ENCODE assay signal across 15 cellular contexts in the genomic region with DNA sequence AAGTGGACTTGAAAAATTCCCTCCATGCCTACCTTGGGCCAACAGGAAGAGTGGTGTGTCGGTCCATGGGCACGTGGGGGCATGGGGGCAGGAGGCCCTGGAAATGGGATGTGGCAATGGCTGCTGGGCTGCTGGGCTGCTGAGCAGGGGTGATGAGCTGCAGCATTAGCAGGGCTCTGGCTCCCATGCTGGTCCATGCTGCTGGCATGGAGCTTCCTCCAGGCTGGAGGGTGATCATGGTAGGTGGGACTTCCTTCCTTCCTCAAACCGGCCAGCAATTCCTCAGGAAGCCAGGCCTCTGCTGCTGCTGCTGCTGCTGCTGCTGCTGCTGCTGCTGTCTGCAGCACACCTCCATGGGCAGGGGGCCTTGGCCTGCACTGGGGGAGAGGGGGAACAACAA. TPM values are rescaled to one million over a fixed set of nuclear protein-coding genes. Genes with fewer than 3 reads are reported as not detected.
DNase-seq lines count a peak whose midpoint lies in the region; ATAC-seq and FAIRE-seq lines count a peak whose summit lies in the region.
"Had no signal": no experiment of that assay in that cellular context is flagged by ENCODE, and none has a peak within 500 bp of the region (broad histone marks: within the 10 kb centered on the region; RNA-seq: fewer than 3 reads in every experiment).

No MANE protein-coding gene starts in this region.

- DNase-seq in activated CD4-positive, alpha-beta T cell treated with anti-CD3 and anti-CD28 coated beads, Interleukin-2, amount 10 ng/mL, durations not matched to agents 7 days and 5 days, result no peak
- no peak for DNase-seq in activated CD4-positive, alpha-beta T cell treated with anti-CD3 and anti-CD28 coated beads for 1 hour
- no peak for DNase-seq in activated naive CD8-positive, alpha-beta T cell treated with anti-CD3 and anti-CD28 coated beads, Interleukin-2, amount 50 U/mL, for 24 hours
- DNase-seq in small intestine (no peak), DMS153 treated with DMSO at 0.1 percent for 48 hours (lab: John Stamatoyannopoulos, UW; ENCODE audit: unreplicated experiment) (no peak)
- DNase-seq in activated CD4-positive, CD25-positive, alpha-beta regulatory T cell treated with anti-CD3 and anti-CD28 coated beads, Interleukin-2, amount 50 U/mL, for 72 hours, result no peak
- no peak for DNase-seq in stimulated activated CD4-positive, alpha-beta T cell treated with anti-CD3 and anti-CD28 coated beads, Interleukin-15, amount 100 ng/mL, for 24 hours
- DNase-seq: activated CD4-positive, alpha-beta T cell treated with anti-CD3 and anti-CD28 coated beads, Interleukin-2, amount 50 U/mL, for 48 hours; NCI-H1694; NCI-H345; transverse colon had no signal

- CTCF ChIA-PET in activated CD4-positive, alpha-beta T cell treated with anti-CD3 and anti-CD28 coated beads, Interleukin-2, amount 10 ng/mL, durations not matched to agents 7 days and 5 days (lab: Charles Lee), result interaction anchor here (0.8 to 1.5 kb wide), 2 partner anchors 19 to 133 kb away, joined by 3 to 5 read pairs; no protein-coding TSS in a partner anchor

- ATAC-seq in activated naive CD8-positive, alpha-beta T cell treated with anti-CD3 and anti-CD28 coated beads, Interleukin-2, amount 50 U/mL, for 24 hours, result no peak
- ATAC-seq: A549, left lobe of liver had no signal

- H3K36me3 Mint-ChIP-seq in activated CD4-positive, alpha-beta T cell treated with anti-CD3 and anti-CD28 coated beads, Interleukin-2, amount 10 ng/mL, durations not matched to agents 7 days and 5 days (ENCODE audit: low read depth), result peaks cover 62% of the 10 kb centered on the region
- H3K36me3 Mint-ChIP-seq in IgD-negative memory B cell, result peaks cover 4% of the 10 kb centered on the region
- H3K36me3 Mint-ChIP-seq in activated naive CD8-positive, alpha-beta T cell treated with anti-CD3 and anti-CD28 coated beads, Interleukin-2, amount 50 U/mL, for 24 hours (ENCODE audit: low read depth), result peaks cover 27% of the 10 kb centered on the region

- H3K27ac Mint-ChIP-seq in activated CD4-positive, alpha-beta T cell treated with anti-CD3 and anti-CD28 coated beads, Interleukin-2, amount 10 ng/mL, durations not matched to agents 7 days and 5 days, result peak overlapping the region; percentile 100
- peak overlapping the region; percentile 76 to 98 (median 95) for H3K27ac Mint-ChIP-seq in IgD-negative memory B cell
- H3K27ac Mint-ChIP-seq in activated naive CD8-positive, alpha-beta T cell treated with anti-CD3 and anti-CD28 coated beads, Interleukin-2, amount 50 U/mL, for 24 hours, result peak overlapping the region; percentile 99

- no peak overlapping the region for H3K4me3 Mint-ChIP-seq in activated CD4-positive, alpha-beta T cell treated with anti-CD3 and anti-CD28 coated beads, Interleukin-2, amount 10 ng/mL, durations not matched to agents 7 days and 5 days
- peak overlapping the region in 1 of 4 donors; percentile 28 for H3K4me3 Mint-ChIP-seq in IgD-negative memory B cell
- H3K4me3 Mint-ChIP-seq in activated naive CD8-positive, alpha-beta T cell treated with anti-CD3 and anti-CD28 coated beads, Interleukin-2, amount 50 U/mL, for 24 hours, result no peak overlapping the region

- peak overlapping the region; percentile 77 to 86 for H3K27ac ChIP-seq in small intestine (ENCODE audit: low read depth in 1 of 2, low read length in 1 of 2)
- H3K27ac ChIP-seq: A549 had no signal

- H3K4me1 ChIP-seq in small intestine (ENCODE audit: control insufficient read depth in 2 of 2, insufficient read depth in 1 of 2, low read depth in 1 of 2, low read length in 1 of 2), result no peaks in the 10 kb centered on the region
- H3K4me1 ChIP-seq: A549, transverse colon had no signal

- peaks cover 7 to 16% of the 10 kb centered on the region in 2 donors for H3K36me3 ChIP-seq in small intestine (ENCODE audit: control insufficient read depth in 2 of 2, insufficient read depth in 2 of 2, low read length in 2 of 2)

- H3K4me3 ChIP-seq in small intestine (ENCODE audit: low read depth in 1 of 2, low read length in 2 of 2), result no peak overlapping the region
- H3K4me3 ChIP-seq: A549, transverse colon had no signal

- no peaks in the 10 kb centered on the region for H3K9me3 ChIP-seq in small intestine (ENCODE audit: control insufficient read depth, low read depth)
- H3K9me3 ChIP-seq: A549, transverse colon had no signal

- FAIRE-seq in small intestine (lab: Jason Lieb, UNC), result no peak
- FAIRE-seq: A549, H1 had no signal

- POLR2A ChIA-PET in activated CD4-positive, alpha-beta T cell treated with anti-CD3 and anti-CD28 coated beads, Interleukin-2, amount 10 ng/mL, durations not matched to agents 7 days and 5 days (lab: Charles Lee), result no interaction called here

- H3K27me3 Mint-ChIP-seq in activated CD4-positive, alpha-beta T cell treated with anti-CD3 and anti-CD28 coated beads, Interleukin-2, amount 10 ng/mL, durations not matched to agents 7 days and 5 days, result no peaks in the 10 kb centered on the region
- H3K27me3 Mint-ChIP-seq in IgD-negative memory B cell, result no peaks in the 10 kb centered on the region
- H3K27me3 Mint-ChIP-seq in activated naive CD8-positive, alpha-beta T cell treated with anti-CD3 and anti-CD28 coated beads, Interleukin-2, amount 50 U/mL, for 24 hours, result no peaks in the 10 kb centered on the region

- H3K4me1 Mint-ChIP-seq in activated CD4-positive, alpha-beta T cell treated with anti-CD3 and anti-CD28 coated beads, Interleukin-2, amount 10 ng/mL, durations not matched to agents 7 days and 5 days, result peaks cover 46% of the 10 kb centered on the region
- H3K4me1 Mint-ChIP-seq in IgD-negative memory B cell, result peaks cover 10 to 20% (median 14%) of the 10 kb centered on the region in 3 donors
- H3K4me1 Mint-ChIP-seq in activated naive CD8-positive, alpha-beta T cell treated with anti-CD3 and anti-CD28 coated beads, Interleukin-2, amount 50 U/mL, for 24 hours, result peaks cover 38% of the 10 kb centered on the region

- peaks cover 4% of the 10 kb centered on the region for H3K9me3 Mint-ChIP-seq in activated CD4-positive, alpha-beta T cell treated with anti-CD3 and anti-CD28 coated beads, Interleukin-2, amount 10 ng/mL, durations not matched to agents 7 days and 5 days
- H3K9me3 Mint-ChIP-seq in IgD-negative memory B cell, result no peaks in the 10 kb centered on the region
- no peaks in the 10 kb centered on the region for H3K9me3 Mint-ChIP-seq in activated naive CD8-positive, alpha-beta T cell treated with anti-CD3 and anti-CD28 coated beads, Interleukin-2, amount 50 U/mL, for 24 hours

- 76 to 93% (median 80%) methylated on average over 3 of the region's 3 CpGs for WGBS in small intestine, 3 donors

- H3K27me3 ChIP-seq in small intestine (ENCODE audit: control insufficient read depth in 2 of 2, insufficient read depth in 2 of 2, low read length in 2 of 2), result no peaks in the 10 kb centered on the region
- H3K27me3 ChIP-seq: transverse colon had no signal

RNA-seq across cellular contexts. Expression of a gene that starts 4.3 kb away (rescaled TPM):
- 10 to 100 TPM; 29.1 to 30.1 TPM for total RNA-seq in activated CD4-positive, alpha-beta T cell treated with anti-CD3 and anti-CD28 coated beads, Interleukin-2, amount 10 ng/mL, durations not matched to agents 7 days and 5 days
- 3.7 TPM for polyA plus RNA-seq in IgD-negative memory B cell
- polyA plus RNA-seq in small intestine, result 1 to 10 TPM in 1 of 3 donors, under 1 TPM in 2; 0.60 to 3.8 (median 0.67) TPM
- total RNA-seq: H1, left lobe of liver had no signal
- polyA plus RNA-seq: A549, H1 had no signal

RNA-seq across cellular contexts. Expression of a gene that starts 55.8 kb away (rescaled TPM):
- total RNA-seq in activated CD4-positive, alpha-beta T cell treated with anti-CD3 and anti-CD28 coated beads, Interleukin-2, amount 10 ng/mL, durations not matched to agents 7 days and 5 days, result 1 to 10 TPM; 1.9 to 2.0 TPM
- polyA plus RNA-seq in IgD-negative memory B cell, result 0.20 TPM
- under 1 TPM in 2 of 3 donors, not detected in 1; 0.27 to 0.98 TPM for polyA plus RNA-seq in small intestine

RNA-seq across cellular contexts. Expression of a gene that starts 59.1 kb away (rescaled TPM):
- not detected for total RNA-seq in activated CD4-positive, alpha-beta T cell treated with anti-CD3 and anti-CD28 coated beads, Interleukin-2, amount 10 ng/mL, durations not matched to agents 7 days and 5 days
- polyA plus RNA-seq in IgD-negative memory B cell (1,081 TPM), small intestine (1 to 10 TPM in 1 of 3 donors, not detected in 2; 6.2 TPM)

Comparison
In these comparisons a context has a peak if more than half of its experiments do, and no peak if none do; other contexts are left out.
1. RNA of a gene that starts 59.1 kb away (polyA plus RNA-seq): 1,081 TPM in IgD-negative memory B cell (single experiment); 6.2 TPM in small intestine; every median in the first group is over 100 times any median in the second.
2. Peak in every context shown above with its lines, with median percentiles within 50 percentile points of each other: H3K27ac Mint-ChIP-seq.